In genomic region chr18:7728297-7728696, GRCh38 we compare ENCODE assay signal across 19 cellular contexts.
A peak's percentile ranks its signal among the peaks of the same experiment; 100 is the strongest.
DNase-seq lines count a peak whose midpoint lies in the region; ATAC-seq, FAIRE-seq and TF ChIP-seq lines count a peak whose summit lies in the region.
"Had no signal": no experiment of that assay in that cellular context is flagged by ENCODE, and none has a peak within 500 bp of the region (broad histone marks: within the 10 kb centered on the region; RNA-seq: fewer than 3 reads in every experiment).

No MANE protein-coding gene starts in this region.

- H3K4ac ChIP-seq in H1 (replicated peaks; ENCODE audit: insufficient read length, low read depth, low read length) (no peak overlapping the region), mesendoderm (ENCODE audit: low read depth, low read length) (no peak overlapping the region)

- no peak for TF ChIP-seq RAD21 in H1 (IDR thresholded peaks at IDR 0.05 in 1 of 2, conservative IDR thresholded peaks at IDR 0.05 in 1 of 2; ENCODE audit: low read depth in 2 of 2, low read length in 2 of 2)

- H3K4me1 ChIP-seq in heart right ventricle (peaks cover 0 to 65% (median 34%) of the 10 kb centered on the region in 9 donors), right atrium auricular region (peaks cover 0 to 10% of the 10 kb centered on the region in 2 donors), H1 (replicated peaks in 1 of 4; ENCODE audit: control insufficient read depth in 3 of 4, insufficient read depth in 4 of 4, low read length in 3 of 4) (peaks cover 0 to 10% (median 4%) of the 10 kb centered on the region in 4 experiments; a peak in 6 of 7 replicates), mesendoderm (ENCODE audit: control insufficient read depth, low read depth, low read length) (peaks cover 1% of the 10 kb centered on the region)
- H3K4me1 ChIP-seq: Peyer's patch had no signal

- no peak overlapping the region for H2BK15ac ChIP-seq in H1 (ENCODE audit: low read length)
- H2BK15ac ChIP-seq in mesendoderm (replicated peaks; ENCODE audit: low read depth): no peak overlapping the region

- H3K36me3 Mint-ChIP-seq in activated T-cell treated with anti-CD3 and anti-CD28 coated beads, Interleukin-2, amount 50 U/mL, for 72 hours (ENCODE audit: insufficient read depth in 2 of 2): no peaks in the 10 kb centered on the region
- H3K36me3 Mint-ChIP-seq in activated naive CD8-positive, alpha-beta T cell treated with anti-CD3 and anti-CD28 coated beads, Interleukin-2, amount 50 U/mL, for 24 hours (ENCODE audit: low read depth): no peaks in the 10 kb centered on the region
- H3K36me3 Mint-ChIP-seq: IgD-negative memory B cell had no signal

- no peak overlapping the region for H2AK5ac ChIP-seq in H1 (ENCODE audit: low read depth, low read length)
- no peak overlapping the region for H2AK5ac ChIP-seq in mesendoderm (ENCODE audit: low read length)

- H4K91ac ChIP-seq in H1 (replicated peaks; ENCODE audit: insufficient read length, low read length): no peak overlapping the region

- no peak for TF ChIP-seq POLR2A in H1 (IDR thresholded peaks at IDR 0.05; ENCODE audit: control extremely low read depth in 1 of 2, low read depth in 2 of 2, low read length in 2 of 2)

- H3K4me1 Mint-ChIP-seq in activated T-cell treated with anti-CD3 and anti-CD28 coated beads, Interleukin-2, amount 50 U/mL, for 72 hours (ENCODE audit: low read depth): no peaks in the 10 kb centered on the region
- H3K4me1 Mint-ChIP-seq in activated naive CD8-positive, alpha-beta T cell treated with anti-CD3 and anti-CD28 coated beads, Interleukin-2, amount 50 U/mL, for 24 hours: no peaks in the 10 kb centered on the region
- H3K4me1 Mint-ChIP-seq: B cell, IgD-negative memory B cell had no signal

- H2BK120ac ChIP-seq in H1 (replicated peaks; ENCODE audit: low read depth, low read length) (peak overlapping the region; percentile 56), mesendoderm (ENCODE audit: low read depth, low read length) (no peak overlapping the region)

- no peaks in the 10 kb centered on the region for H3K27me3 ChIP-seq in heart right ventricle
- H3K27me3 ChIP-seq in right atrium auricular region: no peaks in the 10 kb centered on the region
- no peaks in the 10 kb centered on the region for H3K27me3 ChIP-seq in H1 (replicated peaks in 1 of 4; ENCODE audit: control insufficient read depth in 3 of 4, extremely low read depth in 1 of 4, insufficient read depth in 3 of 4, low read length in 3 of 4)
- no peaks in the 10 kb centered on the region for H3K27me3 ChIP-seq in mesendoderm (ENCODE audit: insufficient read depth, low read length, poor library complexity)
- H3K27me3 ChIP-seq: Peyer's patch had no signal

- H3K56ac ChIP-seq in H1 (replicated peaks; ENCODE audit: insufficient read length, low read depth, low read length) (no peak overlapping the region), mesendoderm (ENCODE audit: low read length) (no peak overlapping the region)

- H3K18ac ChIP-seq in H1 (ENCODE audit: extremely low read depth, low read length) (peak overlapping the region; percentile 49; the same call in 1 of the 2 replicates), mesendoderm (ENCODE audit: low read length) (no peak overlapping the region)

- H3K9me3 Mint-ChIP-seq in activated T-cell treated with anti-CD3 and anti-CD28 coated beads, Interleukin-2, amount 50 U/mL, for 72 hours: no peaks in the 10 kb centered on the region
- peaks cover 9% of the 10 kb centered on the region for H3K9me3 Mint-ChIP-seq in activated naive CD8-positive, alpha-beta T cell treated with anti-CD3 and anti-CD28 coated beads, Interleukin-2, amount 50 U/mL, for 24 hours
- H3K9me3 Mint-ChIP-seq: CD4-positive, alpha-beta T cell had no signal

- ATAC-seq in heart right ventricle: peak in 3 of 8 donors; percentile 15 to 31 (median 18)
- no peak for ATAC-seq in activated T-cell treated with anti-CD3 and anti-CD28 coated beads, Interleukin-2, amount 50 U/mL, for 72 hours (replicated peaks in 1 of 2)
- ATAC-seq in GM18520 (IDR thresholded peaks at IDR 0.05; ENCODE audit: unreplicated experiment): no peak
- ATAC-seq in activated naive CD8-positive, alpha-beta T cell treated with anti-CD3 and anti-CD28 coated beads, Interleukin-2, amount 50 U/mL, for 24 hours: no peak

- no peak overlapping the region for H3K14ac ChIP-seq in H1 (ENCODE audit: insufficient read length)

- no peak overlapping the region for H2BK20ac ChIP-seq in H1 (ENCODE audit: low read length)

- H3K4me3 ChIP-seq in heart right ventricle (no peak overlapping the region), right atrium auricular region (no peak overlapping the region), HFF-Myc (replicated peaks; ENCODE audit: low read depth, low read length) (no peak overlapping the region), H1 (ENCODE audit: extremely low read depth in 1 of 4, insufficient read depth in 2 of 4, low read depth in 3 of 4, low read length in 4 of 4) (no peak overlapping the region), mesendoderm (ENCODE audit: low read length) (no peak overlapping the region)
- H3K4me3 ChIP-seq: Peyer's patch had no signal

- H3K4me3 Mint-ChIP-seq in activated T-cell treated with anti-CD3 and anti-CD28 coated beads, Interleukin-2, amount 50 U/mL, for 72 hours: no peak overlapping the region
- no peak overlapping the region for H3K4me3 Mint-ChIP-seq in activated naive CD8-positive, alpha-beta T cell treated with anti-CD3 and anti-CD28 coated beads, Interleukin-2, amount 50 U/mL, for 24 hours
- H3K4me3 Mint-ChIP-seq: B cell; CD4-positive, alpha-beta T cell; IgD-negative memory B cell had no signal

- POLR2A ChIA-PET in H1 (lab: Charles Lee; ENCODE audit: partially characterized antibody): interaction anchor here (0.7 kb wide), 1 partner anchor 22 kb away, joined by 3 read pairs; no protein-coding TSS in a partner anchor

- no peak overlapping the region for H3K4me2 ChIP-seq in H1 (ENCODE audit: insufficient read depth in 1 of 2, low read depth in 2 of 2, low read length in 2 of 2)
- H3K4me2 ChIP-seq in mesendoderm (ENCODE audit: low read length): no peak overlapping the region

- H3K27ac ChIP-seq in heart right ventricle (peak overlapping the region in 7 of 10 donors; percentile 21 to 49 (median 37)), right atrium auricular region (no peak overlapping the region), H1 (ENCODE audit: low read depth, low read length) (no peak overlapping the region), mesendoderm (ENCODE audit: low read depth, low read length) (no peak overlapping the region)
- H3K27ac ChIP-seq: Peyer's patch had no signal

- H3K79me1 ChIP-seq in H1 (ENCODE audit: low read depth, low read length): no peaks in the 10 kb centered on the region
- H3K79me1 ChIP-seq in mesendoderm (ENCODE audit: low read length): peaks cover 2% of the 10 kb centered on the region

- WGBS in heart right ventricle, 2 donors: 98 to 99% methylated on average over 4 of the region's 4 CpGs
- 97% methylated on average over 4 of the region's 4 CpGs; no CpG with 5 or more reads in 1 of the 2 experiments for WGBS in H1 (ENCODE audit: extremely low coverage in 1 of 2, insufficient coverage in 1 of 2, insufficient read length in 1 of 2, insufficient replicate concordance in 2 of 2, low coverage in 1 of 2, low lambda C conversion rate in 2 of 2, missing lambda C conversion rate in 1 of 2), 2 experiments
- WGBS in mesendoderm (ENCODE audit: extremely low coverage, insufficient coverage, low lambda C conversion rate): no CpG with 5 or more reads among the region's 4 CpGs

- H2BK5ac ChIP-seq in H1 (ENCODE audit: low read depth, low read length) (peak overlapping the region; percentile 64; the same call in 1 of the 2 replicates), mesendoderm (ENCODE audit: low read length) (no peak overlapping the region)

- H4K5ac ChIP-seq in H1 (ENCODE audit: insufficient read length, low read depth, low read length) (no peak overlapping the region), mesendoderm (ENCODE audit: low read length) (no peak overlapping the region)

- no peaks in the 10 kb centered on the region for H4K20me1 ChIP-seq in H1 (replicated peaks in 1 of 2; ENCODE audit: control insufficient read depth in 1 of 2, insufficient read depth in 2 of 2, low read length in 2 of 2)

- TF ChIP-seq CTCF in heart right ventricle (IDR thresholded peaks at IDR 0.05): no peak
- no peak for TF ChIP-seq CTCF in right atrium auricular region (IDR thresholded peaks at IDR 0.05)
- no peak for TF ChIP-seq CTCF in HFF-Myc (IDR thresholded peaks at IDR 0.05; ENCODE audit: low read depth, low read length, missing control alignments)
- TF ChIP-seq CTCF in H1 (IDR thresholded peaks at IDR 0.05; ENCODE audit: control extremely low read depth in 1 of 3, insufficient read depth in 1 of 3, low read depth in 1 of 3, low read length in 3 of 3): no peak

- DNase-seq in heart right ventricle (no peak), right atrium auricular region (ENCODE audit: low spot score) (no peak), HFF-Myc (ENCODE audit: extremely low read depth, low read depth) (peak; percentile 20), H1 (ENCODE audit: low read depth in 1 of 2, low spot score in 2 of 2) (peak in 1 of 2 experiments; percentile 39), mesendoderm (peak; percentile 66)
- no peak for DNase-seq in activated T-cell treated with anti-CD3 and anti-CD28 coated beads, Interleukin-2, amount 50 U/mL, for 72 hours
- no peak for DNase-seq in activated naive CD8-positive, alpha-beta T cell treated with anti-CD3 and anti-CD28 coated beads, Interleukin-2, amount 50 U/mL, for 24 hours
- DNase-seq: CD4-positive, alpha-beta T cell; DMS79 treated with DMSO at 0.1 percent for 48 hours; GDM1; NCI-H187 treated with DMSO at 0.1 percent for 48 hours; NCI-H2171 treated with DMSO at 0.1 percent for 48 hours; NCI-H82; Peyer's patch; SHP77 treated with DMSO at 0.1 percent for 48 hours had no signal

- H4K8ac ChIP-seq in H1 (ENCODE audit: extremely low read depth, insufficient read depth, low read length): no peak overlapping the region
- H4K8ac ChIP-seq in mesendoderm (ENCODE audit: low read depth, low read length): no peak overlapping the region

- H3K27me3 Mint-ChIP-seq in activated T-cell treated with anti-CD3 and anti-CD28 coated beads, Interleukin-2, amount 50 U/mL, for 72 hours (ENCODE audit: low read depth): no peaks in the 10 kb centered on the region
- no peaks in the 10 kb centered on the region for H3K27me3 Mint-ChIP-seq in activated naive CD8-positive, alpha-beta T cell treated with anti-CD3 and anti-CD28 coated beads, Interleukin-2, amount 50 U/mL, for 24 hours
- H3K27me3 Mint-ChIP-seq: B cell; CD4-positive, alpha-beta T cell; IgD-negative memory B cell had no signal

- H3K79me2 ChIP-seq in H1 (ENCODE audit: control insufficient read depth in 1 of 2, insufficient read depth in 2 of 2, low read length in 2 of 2) (no peaks in the 10 kb centered on the region), mesendoderm (ENCODE audit: control insufficient read depth, insufficient read depth, low read length) (no peaks in the 10 kb centered on the region)

- H3K9me3 ChIP-seq in heart right ventricle (peaks cover 0 to 10% (median 4%) of the 10 kb centered on the region in 11 donors), right atrium auricular region (peaks cover 0 to 7% of the 10 kb centered on the region in 2 donors), H1 (ENCODE audit: insufficient read depth in 2 of 2, low read depth in 1 of 2, low read length in 1 of 2) (no peaks in the 10 kb centered on the region)
- H3K9me3 ChIP-seq: Peyer's patch had no signal

- CTCF ChIA-PET in H1 (lab: Charles Lee; ENCODE audit: partially characterized antibody): interaction anchor here (0.7 to 0.9 kb wide), 2 partner anchors 103 to 521 kb away, joined by 3 to 4 read pairs; no protein-coding TSS in a partner anchor

- H3K9ac ChIP-seq in H1 (replicated peaks in 1 of 4; ENCODE audit: extremely low read depth in 1 of 4, low read depth in 3 of 4, low read length in 3 of 4) (no peak overlapping the region), mesendoderm (ENCODE audit: low read length) (no peak overlapping the region)

- H3K23me2 ChIP-seq in H1 (ENCODE audit: low read depth, low read length): no peaks in the 10 kb centered on the region

- H2BK12ac ChIP-seq in H1 (ENCODE audit: low read depth, low read length): 0 out of 2 replicates have a peak overlapping the region, but pooled peaks have one; percentile 21

- intact Hi-C loops in heart right ventricle (cut with DNase I): no loop called here

- H3K36me3 ChIP-seq in heart right ventricle: no peaks in the 10 kb centered on the region
- H3K36me3 ChIP-seq in right atrium auricular region: no peaks in the 10 kb centered on the region
- no peaks in the 10 kb centered on the region for H3K36me3 ChIP-seq in H1 (ENCODE audit: control insufficient read depth in 2 of 4, insufficient read depth in 4 of 4, low read length in 3 of 4)
- no peaks in the 10 kb centered on the region for H3K36me3 ChIP-seq in mesendoderm (ENCODE audit: control insufficient read depth, insufficient read depth, low read length)
- H3K36me3 ChIP-seq: Peyer's patch had no signal

- H3K23ac ChIP-seq in H1 (ENCODE audit: insufficient read length): no peak overlapping the region
- no peak overlapping the region for H3K23ac ChIP-seq in mesendoderm (ENCODE audit: low read length)

- H2AFZ ChIP-seq in H1 (ENCODE audit: low read length): peak overlapping the region; percentile 74; the same call in 1 of the 2 replicates

- TF ChIP-seq EP300 in H1 (IDR thresholded peaks at IDR 0.05; ENCODE audit: borderline replicate concordance in 1 of 2, low read depth in 2 of 2, low read length in 2 of 2): no peak

- H3K27ac Mint-ChIP-seq in activated T-cell treated with anti-CD3 and anti-CD28 coated beads, Interleukin-2, amount 50 U/mL, for 72 hours: no peak overlapping the region
- H3K27ac Mint-ChIP-seq in activated naive CD8-positive, alpha-beta T cell treated with anti-CD3 and anti-CD28 coated beads, Interleukin-2, amount 50 U/mL, for 24 hours: no peak overlapping the region
- H3K27ac Mint-ChIP-seq: B cell; CD4-positive, alpha-beta T cell; IgD-negative memory B cell had no signal

- FAIRE-seq in H1 (lab: Jason Lieb, UNC): peak; percentile 28
- FAIRE-seq: GM12892 had no signal

Comparison
In these comparisons a context has a peak if more than half of its experiments do, and no peak if none do; other contexts are left out.
1. H3K27ac ChIP-seq: peak in heart right ventricle (7 of 10); none in right atrium auricular region (0 of 2), H1 (single experiment) and mesendoderm (single experiment).
2. DNase-seq: peak in HFF-Myc (single experiment) and mesendoderm (single experiment); none in heart right ventricle (0 of 2), right atrium auricular region (single experiment), activated T-cell treated with anti-CD3 and anti-CD28 coated beads, Interleukin-2, amount 50 U/mL, for 72 hours (0 of 2) and activated naive CD8-positive, alpha-beta T cell treated with anti-CD3 and anti-CD28 coated beads, Interleukin-2, amount 50 U/mL, for 24 hours (single experiment).